10 cellular contexts compared by ENCODE assay signal in genomic region chr16:80993293-80993691, GRCh38. TPM values are rescaled to one million over a fixed set of nuclear protein-coding genes. Genes with fewer than 3 reads are reported as not detected.
DNase-seq lines count a peak whose midpoint lies in the region; ATAC-seq and TF ChIP-seq lines count a peak whose summit lies in the region.
"Had no signal": no experiment of that assay in that cellular context is flagged by ENCODE, and none has a peak within 500 bp of the region (broad histone marks: within the 10 kb centered on the region; RNA-seq: fewer than 3 reads in every experiment).

No MANE protein-coding gene starts in this region.

- no peak for TF ChIP-seq CTCF in body of pancreas (IDR thresholded peaks at IDR 0.05)

- H3K36me3 Mint-ChIP-seq in T-helper 1 cell treated with Interleukin-12 subunit alpha and Interleukin-12 subunit beta and Interleukin-4 antibody, amounts not matched to agents 30 μg/mL and 1 μg/mL, for 36 hours (ENCODE audit: low read depth), result peaks cover 21% of the 10 kb centered on the region

- ATAC-seq in body of pancreas (peak; percentile 78), HG03565 (IDR thresholded peaks at IDR 0.05; ENCODE audit: unreplicated experiment) (no peak), GM19395 (IDR thresholded peaks at IDR 0.05; ENCODE audit: unreplicated experiment) (no peak)

- no peaks in the 10 kb centered on the region for H3K9me3 Mint-ChIP-seq in T-helper 1 cell treated with Interleukin-12 subunit alpha and Interleukin-12 subunit beta and Interleukin-4 antibody, amounts not matched to agents 30 μg/mL and 1 μg/mL, for 36 hours

- H3K9me3 ChIP-seq in body of pancreas, result no peaks in the 10 kb centered on the region
- H3K9me3 ChIP-seq: esophagus squamous epithelium had no signal

- H3K27me3 ChIP-seq in body of pancreas, result no peaks in the 10 kb centered on the region
- H3K27me3 ChIP-seq: esophagus squamous epithelium had no signal

- DNase-seq in T-helper 1 cell (no peak), body of pancreas (peak in 2 of 4 donors; percentile 9 to 45), hepatic stellate cell (ENCODE audit: low spot score) (peak; percentile 44), substantia nigra (lab: John Stamatoyannopoulos, UW) (peak in 4 of 49 donors; percentile 8 to 23 (median 12)), NCI-H526 treated with DMSO at 0.1 percent for 48 hours (lab: John Stamatoyannopoulos, UW) (no peak)
- DNase-seq: 8988T, esophagus squamous epithelium had no signal

- H3K4me1 ChIP-seq in body of pancreas, result peaks cover 47% of the 10 kb centered on the region
- H3K4me1 ChIP-seq: esophagus squamous epithelium had no signal

- H3K4me3 ChIP-seq in body of pancreas, result no peak overlapping the region
- H3K4me3 ChIP-seq: esophagus squamous epithelium had no signal

- intact Hi-C loops in body of pancreas (cut with DNase I), result no loop called here

- 35 to 42% methylated on average over 6 of the region's 6 CpGs for WGBS in body of pancreas, 2 donors

- no peaks in the 10 kb centered on the region for H3K36me3 ChIP-seq in body of pancreas (replicated peaks in 1 of 2; ENCODE audit: insufficient read depth in 1 of 2, low read depth in 2 of 2)

- H3K4me3 Mint-ChIP-seq in T-helper 1 cell treated with Interleukin-12 subunit alpha and Interleukin-12 subunit beta and Interleukin-4 antibody, amounts not matched to agents 30 μg/mL and 1 μg/mL, for 36 hours, result no peak overlapping the region

- H3K27me3 Mint-ChIP-seq in T-helper 1 cell treated with Interleukin-12 subunit alpha and Interleukin-12 subunit beta and Interleukin-4 antibody, amounts not matched to agents 30 μg/mL and 1 μg/mL, for 36 hours (ENCODE audit: low read depth), result no peaks in the 10 kb centered on the region

- peak overlapping the region; percentile 27 for H3K27ac Mint-ChIP-seq in T-helper 1 cell treated with Interleukin-12 subunit alpha and Interleukin-12 subunit beta and Interleukin-4 antibody, amounts not matched to agents 30 μg/mL and 1 μg/mL, for 36 hours

- TF ChIP-seq POLR2A in body of pancreas (IDR thresholded peaks at IDR 0.05), result no peak

- H3K27ac ChIP-seq in body of pancreas (peak overlapping the region in 2 of 4 donors; percentile 8 to 38), substantia nigra (ENCODE audit: low read depth, low read length, poor library complexity, severe bottlenecking) (peak overlapping the region; percentile 63)
- H3K27ac ChIP-seq: esophagus squamous epithelium had no signal

- H3K4me1 Mint-ChIP-seq in T-helper 1 cell treated with Interleukin-12 subunit alpha and Interleukin-12 subunit beta and Interleukin-4 antibody, amounts not matched to agents 30 μg/mL and 1 μg/mL, for 36 hours (ENCODE audit: low read depth), result peaks cover 35% of the 10 kb centered on the region

RNA-seq across cellular contexts. Expression of gene CMC2, which starts 13.4 kb away (rescaled TPM):
- 10 to 100 TPM; 15.5 to 23.6 TPM for total RNA-seq in body of pancreas

RNA-seq across cellular contexts. Expression of gene CENPN, which starts 13.7 kb away (rescaled TPM):
- total RNA-seq in body of pancreas, result 1 to 10 TPM; 1.3 to 4.3 TPM

RNA-seq across cellular contexts. Expression of gene ATMIN, which starts 42.4 kb away (rescaled TPM):
- total RNA-seq in body of pancreas, result 10 to 100 TPM; 15.6 to 15.8 TPM
